Comparison of ENCODE assay signal across 1 cellular context in the genomic region with DNA sequence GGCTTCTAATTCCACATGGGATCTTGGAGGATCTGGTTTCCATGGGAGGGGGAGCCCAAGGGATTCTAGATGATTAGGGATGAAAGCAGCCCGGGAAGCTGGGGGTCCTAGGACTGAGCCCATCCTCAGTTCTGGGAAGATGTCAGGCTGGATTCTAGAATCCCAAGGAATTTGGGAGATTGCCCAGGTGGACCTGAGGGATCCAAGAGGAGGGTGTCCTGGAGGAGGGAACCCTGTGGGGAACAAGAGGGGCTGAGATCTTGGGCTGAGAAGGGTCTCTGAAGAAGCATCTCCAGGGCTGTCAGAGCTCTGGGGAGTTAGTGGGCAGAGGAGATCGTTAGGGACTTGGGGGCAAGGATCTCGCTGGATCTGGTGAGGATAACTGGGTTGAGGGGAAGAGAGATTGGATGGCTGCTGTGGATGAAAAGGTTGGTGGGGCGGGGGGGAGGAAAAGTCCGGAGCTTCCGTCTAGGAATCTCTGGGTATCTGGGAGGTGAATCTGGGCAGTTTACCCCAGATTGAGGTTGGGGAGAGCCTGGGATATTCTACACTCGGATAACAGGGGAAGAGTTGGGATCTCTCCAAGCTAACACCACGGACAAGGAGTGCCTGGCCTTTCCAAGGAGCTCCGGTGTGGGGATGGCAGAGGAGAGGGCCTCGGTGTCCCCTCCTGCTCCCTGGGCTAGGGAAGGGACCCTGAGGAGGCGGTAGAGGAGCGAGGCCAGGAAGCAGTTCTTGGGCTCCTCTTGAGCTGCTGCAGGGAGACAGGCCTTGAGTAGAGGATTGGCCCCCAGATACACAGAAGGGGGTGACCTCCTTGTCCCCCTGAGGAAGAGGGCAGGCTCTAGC.
TF ChIP-seq lines count a peak whose summit lies in the region.

No MANE protein-coding gene starts in this region.

TF ChIP-seq in A549, 52 proteins besides CTCF, POLR2A, EP300 and RAD21 (continued from another document):
- TF ChIP-seq, protein P1, sequence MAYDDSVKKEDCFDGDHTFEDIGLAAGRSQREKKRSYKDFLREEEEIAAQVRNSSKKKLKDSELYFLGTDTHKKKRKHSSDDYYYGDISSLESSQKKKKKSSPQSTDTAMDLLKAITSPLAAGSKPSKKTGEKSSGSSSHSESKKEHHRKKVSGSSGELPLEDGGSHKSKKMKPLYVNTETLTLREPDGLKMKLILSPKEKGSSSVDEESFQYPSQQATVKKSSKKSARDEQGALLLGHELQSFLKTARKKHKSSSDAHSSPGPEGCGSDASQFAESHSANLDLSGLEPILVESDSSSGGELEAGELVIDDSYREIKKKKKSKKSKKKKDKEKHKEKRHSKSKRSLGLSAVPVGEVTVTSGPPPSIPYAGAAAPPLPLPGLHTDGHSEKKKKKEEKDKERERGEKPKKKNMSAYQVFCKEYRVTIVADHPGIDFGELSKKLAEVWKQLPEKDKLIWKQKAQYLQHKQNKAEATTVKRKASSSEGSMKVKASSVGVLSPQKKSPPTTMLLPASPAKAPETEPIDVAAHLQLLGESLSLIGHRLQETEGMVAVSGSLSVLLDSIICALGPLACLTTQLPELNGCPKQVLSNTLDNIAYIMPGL (CRISPR knock-in tag; IDR thresholded peaks at IDR 0.05; ENCODE audit: borderline replicate concordance) = no peak
- TF ChIP-seq, protein P2, sequence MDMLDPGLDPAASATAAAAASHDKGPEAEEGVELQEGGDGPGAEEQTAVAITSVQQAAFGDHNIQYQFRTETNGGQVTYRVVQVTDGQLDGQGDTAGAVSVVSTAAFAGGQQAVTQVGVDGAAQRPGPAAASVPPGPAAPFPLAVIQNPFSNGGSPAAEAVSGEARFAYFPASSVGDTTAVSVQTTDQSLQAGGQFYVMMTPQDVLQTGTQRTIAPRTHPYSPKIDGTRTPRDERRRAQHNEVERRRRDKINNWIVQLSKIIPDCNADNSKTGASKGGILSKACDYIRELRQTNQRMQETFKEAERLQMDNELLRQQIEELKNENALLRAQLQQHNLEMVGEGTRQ (IDR thresholded peaks at IDR 0.05) = no peak
- TF ChIP-seq ESRRA (IDR thresholded peaks at IDR 0.05; ENCODE audit: borderline replicate concordance, low read length) (no peak), CHD4 (IDR thresholded peaks at IDR 0.05; ENCODE audit: borderline replicate concordance) (no peak), NR3C1 (IDR thresholded peaks at IDR 0.05) (no peak), TFCP2L1 (CRISPR knock-in tag; IDR thresholded peaks at IDR 0.05) (no peak), MYC (IDR thresholded peaks at IDR 0.05; ENCODE audit: borderline replicate concordance, low read length) (no peak), NFE2L2 (conservative IDR thresholded peaks at IDR 0.05; ENCODE audit: low read length) (no peak), POLR2AphosphoS2 (conservative IDR thresholded peaks at IDR 0.05; ENCODE audit: low read length) (no peak), HEYL (CRISPR knock-in tag; IDR thresholded peaks at IDR 0.05) (no peak), MAFK (IDR thresholded peaks at IDR 0.05; ENCODE audit: partially characterized antibody) (no peak)
